In the genomic region with DNA sequence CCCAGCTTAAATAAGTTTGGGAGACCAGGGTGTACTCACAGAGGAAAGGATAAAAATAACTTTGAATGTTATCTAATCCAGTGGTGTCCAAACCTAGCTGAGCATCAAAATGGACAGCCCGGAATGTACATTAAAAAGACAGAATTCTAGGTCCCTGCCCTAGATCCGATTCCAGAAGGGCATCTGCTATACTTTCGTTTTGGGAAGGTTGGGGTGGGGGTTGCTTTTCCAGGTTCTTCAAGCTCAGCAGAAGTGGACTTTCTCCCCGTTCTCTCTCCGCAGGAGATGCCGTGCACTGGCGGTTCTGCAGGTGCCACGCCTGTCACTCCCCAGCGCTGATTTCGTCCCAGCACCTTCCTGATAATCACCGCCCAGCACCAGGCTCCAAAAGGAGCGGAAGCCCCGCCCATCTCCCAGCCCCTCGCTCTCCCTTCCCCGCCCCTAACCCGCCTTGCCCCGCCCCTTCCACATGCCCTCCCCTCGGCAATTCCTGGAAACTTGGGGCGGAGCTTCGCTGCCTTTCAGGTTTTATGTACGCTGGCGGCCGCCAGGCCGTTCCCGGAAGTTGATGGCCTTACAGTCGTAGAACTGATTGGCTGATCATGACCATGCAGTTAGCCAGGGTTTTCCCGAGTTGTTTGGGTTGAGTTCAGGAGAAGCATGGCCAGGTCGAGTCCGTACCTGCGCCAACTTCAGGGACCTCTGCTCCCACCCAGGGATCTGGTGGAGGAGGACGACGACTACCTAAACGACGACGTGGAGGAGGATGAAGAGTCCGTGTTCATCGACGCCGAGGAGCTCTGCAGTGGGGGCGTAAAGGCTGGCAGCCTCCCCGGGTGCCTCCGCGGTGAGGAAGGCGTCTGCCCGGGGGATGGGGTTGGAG, we compare ENCODE assay signal across 1 cellular context.
A peak's percentile ranks its signal among the peaks of the same experiment; 100 is the strongest.
TF ChIP-seq lines count a peak whose summit lies in the region.

A gene (plus strand): TSS at position 550 of the 883 bp plus-strand sequence. CDS start 111 bp downstream, at position 661.

TF ChIP-seq in HepG2, 621 proteins besides CTCF, POLR2A, EP300 and RAD21 (continued from another document and continues in another):
- TF ChIP-seq, protein P1, sequence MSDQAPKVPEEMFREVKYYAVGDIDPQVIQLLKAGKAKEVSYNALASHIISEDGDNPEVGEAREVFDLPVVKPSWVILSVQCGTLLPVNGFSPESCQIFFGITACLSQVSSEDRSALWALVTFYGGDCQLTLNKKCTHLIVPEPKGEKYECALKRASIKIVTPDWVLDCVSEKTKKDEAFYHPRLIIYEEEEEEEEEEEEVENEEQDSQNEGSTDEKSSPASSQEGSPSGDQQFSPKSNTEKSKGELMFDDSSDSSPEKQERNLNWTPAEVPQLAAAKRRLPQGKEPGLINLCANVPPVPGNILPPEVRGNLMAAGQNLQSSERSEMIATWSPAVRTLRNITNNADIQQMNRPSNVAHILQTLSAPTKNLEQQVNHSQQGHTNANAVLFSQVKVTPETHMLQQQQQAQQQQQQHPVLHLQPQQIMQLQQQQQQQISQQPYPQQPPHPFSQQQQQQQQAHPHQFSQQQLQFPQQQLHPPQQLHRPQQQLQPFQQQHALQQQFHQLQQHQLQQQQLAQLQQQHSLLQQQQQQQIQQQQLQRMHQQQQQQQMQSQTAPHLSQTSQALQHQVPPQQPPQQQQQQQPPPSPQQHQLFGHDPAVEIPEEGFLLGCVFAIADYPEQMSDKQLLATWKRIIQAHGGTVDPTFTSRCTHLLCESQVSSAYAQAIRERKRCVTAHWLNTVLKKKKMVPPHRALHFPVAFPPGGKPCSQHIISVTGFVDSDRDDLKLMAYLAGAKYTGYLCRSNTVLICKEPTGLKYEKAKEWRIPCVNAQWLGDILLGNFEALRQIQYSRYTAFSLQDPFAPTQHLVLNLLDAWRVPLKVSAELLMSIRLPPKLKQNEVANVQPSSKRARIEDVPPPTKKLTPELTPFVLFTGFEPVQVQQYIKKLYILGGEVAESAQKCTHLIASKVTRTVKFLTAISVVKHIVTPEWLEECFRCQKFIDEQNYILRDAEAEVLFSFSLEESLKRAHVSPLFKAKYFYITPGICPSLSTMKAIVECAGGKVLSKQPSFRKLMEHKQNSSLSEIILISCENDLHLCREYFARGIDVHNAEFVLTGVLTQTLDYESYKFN (CRISPR knock-in tag; conservative IDR thresholded peaks at IDR 0.05): no peak; the same call in 1 of the 2 replicates
- TF ChIP-seq, protein P2, sequence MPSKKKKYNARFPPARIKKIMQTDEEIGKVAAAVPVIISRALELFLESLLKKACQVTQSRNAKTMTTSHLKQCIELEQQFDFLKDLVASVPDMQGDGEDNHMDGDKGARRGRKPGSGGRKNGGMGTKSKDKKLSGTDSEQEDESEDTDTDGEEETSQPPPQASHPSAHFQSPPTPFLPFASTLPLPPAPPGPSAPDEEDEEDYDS (CRISPR knock-in tag; IDR thresholded peaks at IDR 0.05): peak; percentile 78
- TF ChIP-seq ZNF446 (CRISPR knock-in tag; IDR thresholded peaks at IDR 0.05) (no peak), IKZF4 (CRISPR knock-in tag; IDR thresholded peaks at IDR 0.05; ENCODE audit: borderline replicate concordance, low read depth, not compliant biosample characterization) (no peak), FOXC1 (CRISPR knock-in tag; IDR thresholded peaks at IDR 0.05; ENCODE audit: borderline replicate concordance) (peak; percentile 75; the same call in 1 of the 2 replicates), CBX2 (IDR thresholded peaks at IDR 0.05; ENCODE audit: low read depth, low read length) (no peak), CBX2 (CRISPR knock-in tag; IDR thresholded peaks at IDR 0.05; ENCODE audit: low read depth) (no peak), ZNF136 (CRISPR knock-in tag; IDR thresholded peaks at IDR 0.05; ENCODE audit: low read depth) (no peak), U2AF2 (IDR thresholded peaks at IDR 0.05; ENCODE audit: low read depth, low read length) (no peak), ZNF83 (CRISPR knock-in tag; IDR thresholded peaks at IDR 0.05; ENCODE audit: borderline replicate concordance) (peak; percentile 20; the same call in 1 of the 2 replicates), MIER2 (CRISPR knock-in tag; IDR thresholded peaks at IDR 0.05) (0 out of 2 replicates have a peak, but pooled peaks have one; percentile 14), KLF12 (CRISPR knock-in tag; IDR thresholded peaks at IDR 0.05; ENCODE audit: borderline replicate concordance) (peak; percentile 65; the same call in 1 of the 2 replicates), ZNF776 (CRISPR knock-in tag; IDR thresholded peaks at IDR 0.05) (no peak), ZBTB38 (CRISPR knock-in tag; IDR thresholded peaks at IDR 0.05) (0 out of 2 replicates have a peak, but pooled peaks have one; percentile 35), MLLT10 (CRISPR knock-in tag; IDR thresholded peaks at IDR 0.05) (no peak), SMC3 (IDR thresholded peaks at IDR 0.05; ENCODE audit: low read length) (no peak), ZNF562 (CRISPR knock-in tag; IDR thresholded peaks at IDR 0.05; ENCODE audit: borderline replicate concordance) (no peak), SNAPC2 (CRISPR knock-in tag; IDR thresholded peaks at IDR 0.05) (no peak), ZNF143 (CRISPR knock-in tag; IDR thresholded peaks at IDR 0.05) (peak; percentile 18; the same call in 1 of the 2 replicates), MBNL3 (CRISPR knock-in tag; conservative IDR thresholded peaks at IDR 0.05) (no peak), SP5 (CRISPR knock-in tag; IDR thresholded peaks at IDR 0.05; ENCODE audit: borderline replicate concordance, low read depth) (peak; percentile 81), ATF7 (IDR thresholded peaks at IDR 0.05) (no peak), ATF7 (CRISPR knock-in tag; IDR thresholded peaks at IDR 0.05) (peak; percentile 52; the same call in 1 of the 2 replicates), ZNF205 (CRISPR knock-in tag; IDR thresholded peaks at IDR 0.05) (no peak), RBM39 (IDR thresholded peaks at IDR 0.05; ENCODE audit: low read depth, low read length, poor library complexity, severe bottlenecking) (no peak), HNF4A (CRISPR knock-in tag; IDR thresholded peaks at IDR 0.05) (no peak), TAF1 (CRISPR knock-in tag; IDR thresholded peaks at IDR 0.05) (peak; percentile 82), ZNF260 (CRISPR knock-in tag; IDR thresholded peaks at IDR 0.05; ENCODE audit: borderline replicate concordance, low read depth) (no peak), KAT7 (CRISPR knock-in tag; IDR thresholded peaks at IDR 0.05; ENCODE audit: borderline replicate concordance) (no peak), TMF1 (CRISPR knock-in tag; IDR thresholded peaks at IDR 0.05; ENCODE audit: low read depth) (no peak), JUND (CRISPR knock-in tag; IDR thresholded peaks at IDR 0.05) (no peak), ZNF264 (CRISPR knock-in tag; IDR thresholded peaks at IDR 0.05) (0 out of 2 replicates have a peak, but pooled peaks have one; percentile 46), NR2F6 (IDR thresholded peaks at IDR 0.05) (no peak), NR2F6 (CRISPR knock-in tag; IDR thresholded peaks at IDR 0.05) (no peak), ZNF615 (CRISPR knock-in tag; IDR thresholded peaks at IDR 0.05; ENCODE audit: borderline replicate concordance) (no peak)
- TF ChIP-seq, protein P3, sequence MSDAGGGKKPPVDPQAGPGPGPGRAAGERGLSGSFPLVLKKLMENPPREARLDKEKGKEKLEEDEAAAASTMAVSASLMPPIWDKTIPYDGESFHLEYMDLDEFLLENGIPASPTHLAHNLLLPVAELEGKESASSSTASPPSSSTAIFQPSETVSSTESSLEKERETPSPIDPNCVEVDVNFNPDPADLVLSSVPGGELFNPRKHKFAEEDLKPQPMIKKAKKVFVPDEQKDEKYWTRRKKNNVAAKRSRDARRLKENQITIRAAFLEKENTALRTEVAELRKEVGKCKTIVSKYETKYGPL (CRISPR knock-in tag; IDR thresholded peaks at IDR 0.05): no peak
- TF ChIP-seq, protein P4, sequence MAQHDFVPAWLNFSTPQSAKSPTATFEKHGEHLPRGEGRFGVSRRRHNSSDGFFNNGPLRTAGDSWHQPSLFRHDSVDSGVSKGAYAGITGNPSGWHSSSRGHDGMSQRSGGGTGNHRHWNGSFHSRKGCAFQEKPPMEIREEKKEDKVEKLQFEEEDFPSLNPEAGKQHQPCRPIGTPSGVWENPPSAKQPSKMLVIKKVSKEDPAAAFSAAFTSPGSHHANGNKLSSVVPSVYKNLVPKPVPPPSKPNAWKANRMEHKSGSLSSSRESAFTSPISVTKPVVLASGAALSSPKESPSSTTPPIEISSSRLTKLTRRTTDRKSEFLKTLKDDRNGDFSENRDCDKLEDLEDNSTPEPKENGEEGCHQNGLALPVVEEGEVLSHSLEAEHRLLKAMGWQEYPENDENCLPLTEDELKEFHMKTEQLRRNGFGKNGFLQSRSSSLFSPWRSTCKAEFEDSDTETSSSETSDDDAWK (CRISPR knock-in tag; IDR thresholded peaks at IDR 0.05): no peak
- TF ChIP-seq, protein P5, sequence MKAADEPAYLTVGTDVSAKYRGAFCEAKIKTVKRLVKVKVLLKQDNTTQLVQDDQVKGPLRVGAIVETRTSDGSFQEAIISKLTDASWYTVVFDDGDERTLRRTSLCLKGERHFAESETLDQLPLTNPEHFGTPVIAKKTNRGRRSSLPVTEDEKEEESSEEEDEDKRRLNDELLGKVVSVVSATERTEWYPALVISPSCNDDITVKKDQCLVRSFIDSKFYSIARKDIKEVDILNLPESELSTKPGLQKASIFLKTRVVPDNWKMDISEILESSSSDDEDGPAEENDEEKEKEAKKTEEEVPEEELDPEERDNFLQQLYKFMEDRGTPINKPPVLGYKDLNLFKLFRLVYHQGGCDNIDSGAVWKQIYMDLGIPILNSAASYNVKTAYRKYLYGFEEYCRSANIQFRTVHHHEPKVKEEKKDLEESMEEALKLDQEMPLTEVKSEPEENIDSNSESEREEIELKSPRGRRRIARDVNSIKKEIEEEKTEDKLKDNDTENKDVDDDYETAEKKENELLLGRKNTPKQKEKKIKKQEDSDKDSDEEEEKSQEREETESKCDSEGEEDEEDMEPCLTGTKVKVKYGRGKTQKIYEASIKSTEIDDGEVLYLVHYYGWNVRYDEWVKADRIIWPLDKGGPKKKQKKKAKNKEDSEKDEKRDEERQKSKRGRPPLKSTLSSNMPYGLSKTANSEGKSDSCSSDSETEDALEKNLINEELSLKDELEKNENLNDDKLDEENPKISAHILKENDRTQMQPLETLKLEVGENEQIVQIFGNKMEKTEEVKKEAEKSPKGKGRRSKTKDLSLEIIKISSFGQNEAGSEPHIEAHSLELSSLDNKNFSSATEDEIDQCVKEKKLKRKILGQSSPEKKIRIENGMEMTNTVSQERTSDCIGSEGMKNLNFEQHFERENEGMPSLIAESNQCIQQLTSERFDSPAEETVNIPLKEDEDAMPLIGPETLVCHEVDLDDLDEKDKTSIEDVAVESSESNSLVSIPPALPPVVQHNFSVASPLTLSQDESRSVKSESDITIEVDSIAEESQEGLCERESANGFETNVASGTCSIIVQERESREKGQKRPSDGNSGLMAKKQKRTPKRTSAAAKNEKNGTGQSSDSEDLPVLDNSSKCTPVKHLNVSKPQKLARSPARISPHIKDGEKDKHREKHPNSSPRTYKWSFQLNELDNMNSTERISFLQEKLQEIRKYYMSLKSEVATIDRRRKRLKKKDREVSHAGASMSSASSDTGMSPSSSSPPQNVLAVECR (CRISPR knock-in tag; IDR thresholded peaks at IDR 0.05; ENCODE audit: borderline replicate concordance): peak; percentile 84
- TF ChIP-seq, protein P6, sequence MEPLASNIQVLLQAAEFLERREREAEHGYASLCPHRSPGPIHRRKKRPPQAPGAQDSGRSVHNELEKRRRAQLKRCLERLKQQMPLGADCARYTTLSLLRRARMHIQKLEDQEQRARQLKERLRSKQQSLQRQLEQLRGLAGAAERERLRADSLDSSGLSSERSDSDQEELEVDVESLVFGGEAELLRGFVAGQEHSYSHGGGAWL (CRISPR knock-in tag; IDR thresholded peaks at IDR 0.05): no peak
- TF ChIP-seq, protein P7, sequence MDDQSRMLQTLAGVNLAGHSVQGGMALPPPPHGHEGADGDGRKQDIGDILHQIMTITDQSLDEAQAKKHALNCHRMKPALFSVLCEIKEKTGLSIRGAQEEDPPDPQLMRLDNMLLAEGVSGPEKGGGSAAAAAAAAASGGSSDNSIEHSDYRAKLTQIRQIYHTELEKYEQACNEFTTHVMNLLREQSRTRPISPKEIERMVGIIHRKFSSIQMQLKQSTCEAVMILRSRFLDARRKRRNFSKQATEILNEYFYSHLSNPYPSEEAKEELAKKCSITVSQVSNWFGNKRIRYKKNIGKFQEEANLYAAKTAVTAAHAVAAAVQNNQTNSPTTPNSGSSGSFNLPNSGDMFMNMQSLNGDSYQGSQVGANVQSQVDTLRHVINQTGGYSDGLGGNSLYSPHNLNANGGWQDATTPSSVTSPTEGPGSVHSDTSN (CRISPR knock-in tag; IDR thresholded peaks at IDR 0.05; ENCODE audit: borderline replicate concordance): no peak
- TF ChIP-seq, protein P8, sequence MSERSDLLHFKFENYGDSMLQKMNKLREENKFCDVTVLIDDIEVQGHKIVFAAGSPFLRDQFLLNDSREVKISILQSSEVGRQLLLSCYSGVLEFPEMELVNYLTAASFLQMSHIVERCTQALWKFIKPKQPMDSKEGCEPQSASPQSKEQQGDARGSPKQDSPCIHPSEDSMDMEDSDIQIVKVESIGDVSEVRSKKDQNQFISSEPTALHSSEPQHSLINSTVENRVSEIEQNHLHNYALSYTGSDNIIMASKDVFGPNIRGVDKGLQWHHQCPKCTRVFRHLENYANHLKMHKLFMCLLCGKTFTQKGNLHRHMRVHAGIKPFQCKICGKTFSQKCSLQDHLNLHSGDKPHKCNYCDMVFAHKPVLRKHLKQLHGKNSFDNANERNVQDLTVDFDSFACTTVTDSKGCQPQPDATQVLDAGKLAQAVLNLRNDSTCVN (CRISPR knock-in tag; IDR thresholded peaks at IDR 0.05; ENCODE audit: borderline replicate concordance): no peak
- TF ChIP-seq, protein P9, sequence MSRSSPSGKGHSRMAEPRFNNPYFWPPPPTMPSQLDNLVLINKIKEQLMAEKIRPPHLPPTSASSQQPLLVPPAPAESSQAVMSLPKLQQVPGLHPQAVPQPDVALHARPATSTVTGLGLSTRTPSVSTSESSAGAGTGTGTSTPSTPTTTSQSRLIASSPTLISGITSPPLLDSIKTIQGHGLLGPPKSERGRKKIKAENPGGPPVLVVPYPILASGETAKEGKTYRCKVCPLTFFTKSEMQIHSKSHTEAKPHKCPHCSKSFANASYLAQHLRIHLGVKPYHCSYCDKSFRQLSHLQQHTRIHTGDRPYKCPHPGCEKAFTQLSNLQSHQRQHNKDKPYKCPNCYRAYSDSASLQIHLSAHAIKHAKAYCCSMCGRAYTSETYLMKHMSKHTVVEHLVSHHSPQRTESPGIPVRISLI (CRISPR knock-in tag; IDR thresholded peaks at IDR 0.05; ENCODE audit: borderline replicate concordance): no peak; the same call in 1 of the 2 replicates
- TF ChIP-seq, protein P10, sequence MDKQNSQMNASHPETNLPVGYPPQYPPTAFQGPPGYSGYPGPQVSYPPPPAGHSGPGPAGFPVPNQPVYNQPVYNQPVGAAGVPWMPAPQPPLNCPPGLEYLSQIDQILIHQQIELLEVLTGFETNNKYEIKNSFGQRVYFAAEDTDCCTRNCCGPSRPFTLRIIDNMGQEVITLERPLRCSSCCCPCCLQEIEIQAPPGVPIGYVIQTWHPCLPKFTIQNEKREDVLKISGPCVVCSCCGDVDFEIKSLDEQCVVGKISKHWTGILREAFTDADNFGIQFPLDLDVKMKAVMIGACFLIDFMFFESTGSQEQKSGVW (CRISPR knock-in tag; IDR thresholded peaks at IDR 0.05; ENCODE audit: borderline replicate concordance): no peak
- TF ChIP-seq, protein P11, sequence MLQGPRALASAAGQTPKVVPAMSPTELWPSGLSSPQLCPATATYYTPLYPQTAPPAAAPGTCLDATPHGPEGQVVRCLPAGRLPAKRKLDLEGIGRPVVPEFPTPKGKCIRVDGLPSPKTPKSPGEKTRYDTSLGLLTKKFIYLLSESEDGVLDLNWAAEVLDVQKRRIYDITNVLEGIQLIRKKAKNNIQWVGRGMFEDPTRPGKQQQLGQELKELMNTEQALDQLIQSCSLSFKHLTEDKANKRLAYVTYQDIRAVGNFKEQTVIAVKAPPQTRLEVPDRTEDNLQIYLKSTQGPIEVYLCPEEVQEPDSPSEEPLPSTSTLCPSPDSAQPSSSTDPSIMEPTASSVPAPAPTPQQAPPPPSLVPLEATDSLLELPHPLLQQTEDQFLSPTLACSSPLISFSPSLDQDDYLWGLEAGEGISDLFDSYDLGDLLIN (CRISPR knock-in tag; IDR thresholded peaks at IDR 0.05; ENCODE audit: borderline replicate concordance): no peak
